8 cellular contexts compared by ENCODE assay signal in genomic region chr12:2691001-2691339, GRCh38.
DNase-seq lines count a peak whose midpoint lies in the region; ATAC-seq and TF ChIP-seq lines count a peak whose summit lies in the region.

No MANE protein-coding gene starts in this region.

- DNase-seq in KBM-7 = peak; percentile 81
- DNase-seq in activated CD4-positive, alpha-beta T cell treated with anti-CD3 and anti-CD28 coated beads, Interleukin-2, amount 50 U/mL, for 1 hour = peak; percentile 32
- DNase-seq in epithelial cell of proximal tubule (ENCODE audit: low read depth) = no peak
- no peak for DNase-seq in psoas muscle
- no peak for DNase-seq in GM19238 (ENCODE audit: insufficient read length, low spot score)
- no peak for DNase-seq in SK-N-SH

- in situ Hi-C loops in KBM-7 (cut with MboI; ENCODE audit: low pct_unique_long_range_greater_than_20kb, low sequenced_read_pairs) = no loop called here

- intact Hi-C loops in psoas muscle (cut with DNase I) = no loop called here

- no peak overlapping the region for H3K9ac ChIP-seq in SK-N-SH

- H3K4me3 ChIP-seq in epithelial cell of proximal tubule (ENCODE audit: low read depth, low read length) = peak overlapping the region; percentile 34
- H3K4me3 ChIP-seq in psoas muscle = peak overlapping the region; percentile 59
- no peak overlapping the region for H3K4me3 ChIP-seq in SK-N-SH (ENCODE audit: low read depth in 2 of 2, low read length in 1 of 2)

- no peak for TF ChIP-seq RAD21 in SK-N-SH (IDR thresholded peaks at IDR 0.05; ENCODE audit: low read length)

- TF ChIP-seq EP300 in SK-N-SH (IDR thresholded peaks at IDR 0.05; ENCODE audit: borderline replicate concordance in 1 of 2, low read depth in 1 of 2, low read length in 1 of 2) = no peak

- H4K20me1 ChIP-seq in SK-N-SH (ENCODE audit: insufficient read depth) = no peaks in the 10 kb centered on the region

- H2AFZ ChIP-seq in SK-N-SH (ENCODE audit: low read depth) = no peak overlapping the region

- H3K27ac ChIP-seq in psoas muscle (no peak overlapping the region), SK-N-SH (ENCODE audit: low read depth in 2 of 2, low read length in 1 of 2) (no peak overlapping the region)

- H3K79me2 ChIP-seq in SK-N-SH (ENCODE audit: insufficient read depth) = no peaks in the 10 kb centered on the region

- H3K4me1 ChIP-seq in psoas muscle (no peaks in the 10 kb centered on the region), SK-N-SH (ENCODE audit: control insufficient read depth in 1 of 2, insufficient read depth in 2 of 2, low read depth in 1 of 2, low read length in 1 of 2) (no peaks in the 10 kb centered on the region)

- no peak overlapping the region for H3K4me2 ChIP-seq in SK-N-SH

- H3K9me2 ChIP-seq in SK-N-SH = no peaks in the 10 kb centered on the region

- CTCF ChIA-PET in SK-N-SH (lab: Yijun Ruan, JAX) = interaction anchor here (0.7 to 1.1 kb wide), 2 partner anchors 8 to 93 kb away, joined by 3 to 4 read pairs; no protein-coding TSS in a partner anchor

- POLR2A ChIA-PET in SK-N-SH (lab: Yijun Ruan, JAX) = no interaction called here

- H3K27me3 ChIP-seq in psoas muscle (ENCODE audit: insufficient read depth in 3 of 3, low read length in 2 of 3) = peaks cover 0 to 55% (median 2%) of the 10 kb centered on the region in 3 donors
- H3K27me3 ChIP-seq in SK-N-SH (ENCODE audit: insufficient read depth) = no peaks in the 10 kb centered on the region

- no peaks in the 10 kb centered on the region for H3K9me3 ChIP-seq in psoas muscle
- H3K9me3 ChIP-seq in SK-N-SH = no peaks in the 10 kb centered on the region

- H3F3A ChIP-seq in SK-N-SH (replicated peaks; ENCODE audit: insufficient read depth) = no peaks in the 10 kb centered on the region

- ATAC-seq in GM19025 (IDR thresholded peaks at IDR 0.05; ENCODE audit: low read depth, unreplicated experiment) (peak; percentile 4), psoas muscle (peak in 3 of 4 donors; percentile 26 to 35 (median 33)), GM21786 (IDR thresholded peaks at IDR 0.05; ENCODE audit: unreplicated experiment) (no peak)

- H3K36me3 ChIP-seq in psoas muscle (ENCODE audit: insufficient read depth in 1 of 2, low read depth in 1 of 2) = no peaks in the 10 kb centered on the region
- H3K36me3 ChIP-seq in SK-N-SH (replicated peaks in 1 of 2; ENCODE audit: control insufficient read depth in 1 of 2, insufficient read depth in 2 of 2, low read length in 1 of 2) = no peaks in the 10 kb centered on the region

- 8 to 16% (median 12%) methylated on average over 19 to 28 of the region's 28 CpGs for WGBS in psoas muscle, 3 donors
- 80% methylated on average over 28 of the region's 28 CpGs for WGBS in SK-N-SH (ENCODE audit: low lambda C conversion rate)

- TF ChIP-seq CTCF in epithelial cell of proximal tubule (conservative IDR thresholded peaks at IDR 0.05; ENCODE audit: low read depth, low read length) (no peak), psoas muscle (IDR thresholded peaks at IDR 0.05) (no peak), SK-N-SH (IDR thresholded peaks at IDR 0.05) (no peak)

TF ChIP-seq in SK-N-SH, 30 proteins besides CTCF, POLR2A, EP300 and RAD21:
- TF ChIP-seq SIN3A (IDR thresholded peaks at IDR 0.05; ENCODE audit: borderline replicate concordance, low read depth, low read length) = no peak
- TF ChIP-seq USF1 (IDR thresholded peaks at IDR 0.05; ENCODE audit: borderline replicate concordance, low read depth) = no peak
- TF ChIP-seq NFIC (IDR thresholded peaks at IDR 0.05; ENCODE audit: borderline replicate concordance) = no peak
- no peak for TF ChIP-seq FOSL2 (IDR thresholded peaks at IDR 0.05; ENCODE audit: borderline replicate concordance, low read depth)
- no peak for TF ChIP-seq POLR2AphosphoS5 (IDR thresholded peaks at IDR 0.05; ENCODE audit: low read depth, low read length)
- TF ChIP-seq, protein P1, sequence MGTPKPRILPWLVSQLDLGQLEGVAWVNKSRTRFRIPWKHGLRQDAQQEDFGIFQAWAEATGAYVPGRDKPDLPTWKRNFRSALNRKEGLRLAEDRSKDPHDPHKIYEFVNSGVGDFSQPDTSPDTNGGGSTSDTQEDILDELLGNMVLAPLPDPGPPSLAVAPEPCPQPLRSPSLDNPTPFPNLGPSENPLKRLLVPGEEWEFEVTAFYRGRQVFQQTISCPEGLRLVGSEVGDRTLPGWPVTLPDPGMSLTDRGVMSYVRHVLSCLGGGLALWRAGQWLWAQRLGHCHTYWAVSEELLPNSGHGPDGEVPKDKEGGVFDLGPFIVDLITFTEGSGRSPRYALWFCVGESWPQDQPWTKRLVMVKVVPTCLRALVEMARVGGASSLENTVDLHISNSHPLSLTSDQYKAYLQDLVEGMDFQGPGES (IDR thresholded peaks at IDR 0.05; ENCODE audit: low read depth, low read length) = no peak
- TF ChIP-seq YY1 (IDR thresholded peaks at IDR 0.05; ENCODE audit: low read depth) = no peak
TF ChIP-seq in SK-N-SH: peak in this region for 0.

Comparison
In these comparisons a context has a peak if more than half of its experiments do, and no peak if none do; other contexts are left out.
1. DNase-seq: peak in KBM-7 (single experiment) and activated CD4-positive, alpha-beta T cell treated with anti-CD3 and anti-CD28 coated beads, Interleukin-2, amount 50 U/mL, for 1 hour (single experiment); none in epithelial cell of proximal tubule (single experiment), psoas muscle (0 of 2), GM19238 (single experiment) and SK-N-SH (single experiment).
2. H3K4me3 ChIP-seq: peak in epithelial cell of proximal tubule (single experiment) and psoas muscle (single experiment); none in SK-N-SH (0 of 2).